In genomic region chr17:73585583-73585982, GRCh38 we compare ENCODE assay signal across 12 cellular contexts. TPM values are rescaled to one million over a fixed set of nuclear protein-coding genes. Genes with fewer than 3 reads are reported as not detected.
DNase-seq lines count a peak whose midpoint lies in the region; ATAC-seq and TF ChIP-seq lines count a peak whose summit lies in the region.
"Had no signal": no experiment of that assay in that cellular context is flagged by ENCODE, and none has a peak within 500 bp of the region (broad histone marks: within the 10 kb centered on the region; RNA-seq: fewer than 3 reads in every experiment).

No MANE protein-coding gene starts in this region.

- TF ChIP-seq CTCF in OCI-LY3 (IDR thresholded peaks at IDR 0.05; ENCODE audit: low read depth, low read length) (peak; percentile 16; the same call in 1 of the 2 replicates), foreskin keratinocyte (conservative IDR thresholded peaks at IDR 0.05) (peak; percentile 32)

- H2AFZ ChIP-seq in OCI-LY3 (ENCODE audit: low read depth, low read length), result no peak overlapping the region

- DNase-seq in ELF-1 (ENCODE audit: low read depth, low spot score) (peak; percentile 23), foreskin keratinocyte (no peak), NCI-H2227 treated with DMSO at 0.1 percent for 48 hours (lab: John Stamatoyannopoulos, UW) (no peak)
- DNase-seq in stimulated activated CD4-positive, alpha-beta T cell treated with anti-CD3 and anti-CD28 coated beads, Interleukin-4, amount 100 ng/mL, for 24 hours, result no peak
- DNase-seq: left ventricle myocardium inferior, MG63, NCI-H2171 treated with DMSO at 0.1 percent for 48 hours, OCI-M1, psoas muscle had no signal

- H3K9ac ChIP-seq in BLaER1, result no peak overlapping the region; the same call in 1 of the 2 replicates
- H3K9ac ChIP-seq in OCI-LY3 (ENCODE audit: low read length), result no peak overlapping the region

- H3K79me2 ChIP-seq in OCI-LY3 (ENCODE audit: low read length), result no peaks in the 10 kb centered on the region

- H3K9me3 ChIP-seq in BLaER1 (no peaks in the 10 kb centered on the region), OCI-LY3 (ENCODE audit: insufficient read depth, low read length) (no peaks in the 10 kb centered on the region)
- H3K9me3 ChIP-seq: left ventricle myocardium inferior, MG63, psoas muscle had no signal

- ATAC-seq in foreskin keratinocyte (no peak), HG03521 (IDR thresholded peaks at IDR 0.05; ENCODE audit: unreplicated experiment) (no peak)
- ATAC-seq: psoas muscle had no signal

- peak overlapping the region; percentile 74 for H3K27ac ChIP-seq in BLaER1
- no peak overlapping the region for H3K27ac ChIP-seq in OCI-LY3 (ENCODE audit: low read length)
- H3K27ac ChIP-seq in foreskin keratinocyte, result no peak overlapping the region
- H3K27ac ChIP-seq: left ventricle myocardium inferior, psoas muscle had no signal

- H4K20me1 ChIP-seq in BLaER1 (no peaks in the 10 kb centered on the region; the same call in 1 of the 2 replicates), OCI-LY3 (ENCODE audit: insufficient read depth, low read length) (no peaks in the 10 kb centered on the region)

- H3K36me3 ChIP-seq in BLaER1 (no peaks in the 10 kb centered on the region), OCI-LY3 (replicated peaks; ENCODE audit: low read depth, low read length) (no peaks in the 10 kb centered on the region)
- H3K36me3 ChIP-seq: left ventricle myocardium inferior, MG63 had no signal

- H3K4me3 ChIP-seq in BLaER1 (no peak overlapping the region), OCI-LY3 (ENCODE audit: low read length) (no peak overlapping the region)
- H3K4me3 ChIP-seq: left ventricle myocardium inferior, MG63, psoas muscle had no signal

- H3K4me2 ChIP-seq in BLaER1, result peak overlapping the region; percentile 87
- no peak overlapping the region for H3K4me2 ChIP-seq in OCI-LY3 (ENCODE audit: low read length)

- H3K4me1 ChIP-seq in BLaER1 (peaks cover 97% of the 10 kb centered on the region), OCI-LY3 (ENCODE audit: low read length) (no peaks in the 10 kb centered on the region), foreskin keratinocyte (no peaks in the 10 kb centered on the region)
- H3K4me1 ChIP-seq: left ventricle myocardium inferior, psoas muscle had no signal

- H3K27me3 ChIP-seq in BLaER1, result no peaks in the 10 kb centered on the region
- H3K27me3 ChIP-seq in OCI-LY3 (ENCODE audit: low read depth, low read length), result no peaks in the 10 kb centered on the region; the same call in 1 of the 2 replicates
- H3K27me3 ChIP-seq in foreskin keratinocyte, result peaks cover 25% of the 10 kb centered on the region
- H3K27me3 ChIP-seq: MG63 had no signal

RNA-seq across cellular contexts. Expression of gene SDK2, which starts 58.7 kb away (rescaled TPM):
- 3.0 and 3.4 TPM in 2 replicates for total RNA-seq in foreskin keratinocyte
- 0.84 and 0.93 TPM in 2 replicates for polyA plus RNA-seq in foreskin keratinocyte
